Comparison of ENCODE assay signal across 8 cellular contexts in the genomic region with DNA sequence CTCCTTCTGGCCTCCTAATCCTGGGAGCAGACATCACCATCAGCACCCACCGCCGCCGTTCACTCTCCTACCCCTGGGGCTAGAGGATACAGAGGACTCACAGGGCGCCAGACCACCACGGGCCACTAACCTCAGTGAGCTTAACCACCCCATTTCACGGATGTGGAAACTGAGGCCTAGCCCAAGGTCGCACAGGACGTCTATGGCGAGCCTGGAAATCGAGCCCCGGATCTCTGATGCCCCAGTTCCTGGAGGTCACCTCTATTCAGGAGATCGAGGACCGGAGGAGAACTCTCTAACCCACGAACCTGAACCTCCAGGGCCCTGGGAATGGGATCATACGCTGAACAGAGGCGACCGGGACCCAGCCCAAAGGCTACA. TPM values are rescaled to one million over a fixed set of nuclear protein-coding genes. Genes with fewer than 3 reads are reported as not detected.
DNase-seq lines count a peak whose midpoint lies in the region; ATAC-seq and TF ChIP-seq lines count a peak whose summit lies in the region.

No MANE protein-coding gene starts in this region.

- H3K9me3 ChIP-seq in WERI-Rb-1 (ENCODE audit: severe bottlenecking) (no peaks in the 10 kb centered on the region), gastroesophageal sphincter (no peaks in the 10 kb centered on the region), sigmoid colon (no peaks in the 10 kb centered on the region)

- no peaks in the 10 kb centered on the region for H3K27me3 ChIP-seq in WERI-Rb-1 (ENCODE audit: insufficient read depth, low read depth, severe bottlenecking)
- H3K27me3 ChIP-seq in gastroesophageal sphincter: no peaks in the 10 kb centered on the region
- no peaks in the 10 kb centered on the region for H3K27me3 ChIP-seq in sigmoid colon

- TF ChIP-seq EP300 in gastroesophageal sphincter (IDR thresholded peaks at IDR 0.05) (no peak), sigmoid colon (IDR thresholded peaks at IDR 0.05) (no peak)

- peak overlapping the region; percentile 78 for H3K27ac ChIP-seq in WERI-Rb-1
- peak overlapping the region in 3 of 4 donors; percentile 66 to 84 (median 74) for H3K27ac ChIP-seq in gastroesophageal sphincter
- H3K27ac ChIP-seq in sigmoid colon: peak overlapping the region; percentile 61 to 78 (median 70)

- 0% methylated on average over 4 of the region's 17 CpGs; no CpG with 5 or more reads in 1 of the 2 donors for WGBS in gastroesophageal sphincter (ENCODE audit: low coverage in 1 of 2), 2 donors
- 1 to 2% methylated on average over 17 of the region's 17 CpGs for WGBS in sigmoid colon, 2 donors

- TF ChIP-seq POLR2A in gastroesophageal sphincter (IDR thresholded peaks at IDR 0.05): no peak
- no peak for TF ChIP-seq POLR2A in sigmoid colon (IDR thresholded peaks at IDR 0.05)

- peak overlapping the region; percentile 85 for H3K4me3 ChIP-seq in WERI-Rb-1 (ENCODE audit: low read depth, low read length)
- peak overlapping the region; percentile 41 to 66 for H3K4me3 ChIP-seq in gastroesophageal sphincter
- H3K4me3 ChIP-seq in sigmoid colon: peak overlapping the region; percentile 55 to 78 (median 60)

- intact Hi-C loops in sigmoid colon (cut with DNase I): loop anchor here (1.0 to 2.0 kb wide), 2 partner anchors 69 to 73 kb away; no protein-coding TSS in a partner anchor

- DNase-seq in NCI-H2227 (lab: John Stamatoyannopoulos, UW; ENCODE audit: unreplicated experiment) (peak; percentile 34), NCI-H2227 treated with DMSO at 0.1 percent for 48 hours (lab: John Stamatoyannopoulos, UW) (no peak), WERI-Rb-1 (no peak), sigmoid colon (no peak), DMS153 treated with DMSO at 0.1 percent for 48 hours (lab: John Stamatoyannopoulos, UW; ENCODE audit: unreplicated experiment) (no peak), GF-D8 (lab: John Stamatoyannopoulos, UW) (no peak), HUDEP-2 (lab: John Stamatoyannopoulos, UW; ENCODE audit: unreplicated experiment in 76 of 76) (no peak)

- H3K4me1 ChIP-seq in gastroesophageal sphincter (peaks cover 3 to 30% (median 11%) of the 10 kb centered on the region in 3 donors), sigmoid colon (peaks cover 0 to 18% (median 11%) of the 10 kb centered on the region in 4 donors)

- ATAC-seq in gastroesophageal sphincter: peak; percentile 3

- TF ChIP-seq CTCF in WERI-Rb-1 (IDR thresholded peaks at IDR 0.05; ENCODE audit: low read depth, low read length) (no peak), gastroesophageal sphincter (IDR thresholded peaks at IDR 0.05) (no peak), sigmoid colon (IDR thresholded peaks at IDR 0.05) (no peak)

- H3K36me3 ChIP-seq in WERI-Rb-1: peaks cover 15% of the 10 kb centered on the region
- peaks cover 0 to 17% of the 10 kb centered on the region in 2 donors for H3K36me3 ChIP-seq in gastroesophageal sphincter
- peaks cover 0 to 6% (median 2%) of the 10 kb centered on the region in 4 donors for H3K36me3 ChIP-seq in sigmoid colon

RNA-seq across cellular contexts. Expression of a gene that starts 0.3 kb away (rescaled TPM):
- 10 to 100 TPM; 23.5 to 29.0 (median 27.9) TPM for total RNA-seq in gastroesophageal sphincter
- 10 to 100 TPM; 22.4 to 59.7 (median 33.0) TPM for total RNA-seq in sigmoid colon
- polyA plus RNA-seq in sigmoid colon: 10 to 100 TPM; 48.0 to 62.9 (median 52.7) TPM

RNA-seq across cellular contexts. Expression of a gene that starts 7.2 kb away (rescaled TPM):
- not detected for total RNA-seq in gastroesophageal sphincter
- not detected for total RNA-seq in sigmoid colon
- polyA plus RNA-seq in sigmoid colon: not detected

RNA-seq across cellular contexts. Expression of a gene that starts 14.7 kb away (rescaled TPM):
- total RNA-seq in gastroesophageal sphincter: 10 to 100 TPM; 14.8 to 36.6 (median 19.7) TPM
- 10 to 100 TPM; 19.1 to 32.4 (median 27.4) TPM for total RNA-seq in sigmoid colon
- 10 to 100 TPM in 1 of 3 donors, 1 to 10 TPM in 1, under 1 TPM in 1; 0.92 to 14.3 (median 5.4) TPM for polyA plus RNA-seq in sigmoid colon

RNA-seq across cellular contexts. Expression of a gene that starts 37.3 kb away (rescaled TPM):
- 10 to 100 TPM; 15.3 to 34.6 (median 28.3) TPM for total RNA-seq in gastroesophageal sphincter
- 10 to 100 TPM; 26.5 to 37.8 (median 32.5) TPM for total RNA-seq in sigmoid colon
- 100 to 1,000 TPM in 1 of 3 donors, 10 to 100 TPM in 2; 42.6 to 106 (median 62.9) TPM for polyA plus RNA-seq in sigmoid colon
